ENCODE assay signal across 10 cellular contexts in the genomic region with DNA sequence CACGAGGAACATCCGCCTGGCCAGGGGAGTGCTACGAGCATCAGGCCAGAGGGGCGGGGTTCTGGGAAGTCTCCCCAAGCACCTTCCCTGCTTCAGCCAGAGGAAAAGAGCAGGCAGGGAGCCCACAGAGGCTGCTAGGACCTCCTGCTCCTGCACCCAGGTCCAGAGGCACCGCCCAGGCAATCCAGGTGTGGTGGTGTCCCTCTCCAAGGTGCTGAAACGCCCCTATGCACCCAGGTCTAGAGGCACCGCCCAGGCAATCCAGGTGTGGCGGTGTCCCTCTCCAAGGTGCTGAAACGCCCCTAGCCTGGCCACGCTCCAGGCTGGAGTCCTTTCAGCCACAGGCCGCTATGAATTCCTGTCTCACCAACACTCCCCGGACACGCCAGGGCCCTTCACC. TPM values are rescaled to one million over a fixed set of nuclear protein-coding genes. Genes with fewer than 3 reads are reported as not detected.
DNase-seq lines count a peak whose midpoint lies in the region; ATAC-seq, FAIRE-seq and TF ChIP-seq lines count a peak whose summit lies in the region.
"Had no signal": no experiment of that assay in that cellular context is flagged by ENCODE, and none has a peak within 500 bp of the region (broad histone marks: within the 10 kb centered on the region; RNA-seq: fewer than 3 reads in every experiment).

No MANE protein-coding gene starts in this region.

- TF ChIP-seq CTCF in SK-N-SH (IDR thresholded peaks at IDR 0.05) (no peak), bronchial epithelial cell (IDR thresholded peaks at IDR 0.05; ENCODE audit: insufficient read depth, low read length, severe bottlenecking) (no peak), progenitor cell of endocrine pancreas (IDR thresholded peaks at IDR 0.05; ENCODE audit: unreplicated experiment) (no peak)

- H3K36me3 ChIP-seq in SK-N-SH (replicated peaks in 1 of 2; ENCODE audit: control insufficient read depth in 1 of 2, insufficient read depth in 2 of 2, low read length in 1 of 2) (no peaks in the 10 kb centered on the region), bronchial epithelial cell (ENCODE audit: control insufficient read depth, insufficient read depth, low read length) (no peaks in the 10 kb centered on the region)

- H3K27ac ChIP-seq in SK-N-SH (ENCODE audit: low read depth in 2 of 2, low read length in 1 of 2): no peak overlapping the region

- no peaks in the 10 kb centered on the region for H3K9me3 ChIP-seq in SK-N-SH

- no peak overlapping the region for H2AFZ ChIP-seq in SK-N-SH (ENCODE audit: low read depth)

- no peaks in the 10 kb centered on the region for H3K79me2 ChIP-seq in SK-N-SH (ENCODE audit: insufficient read depth)

- TF ChIP-seq RAD21 in SK-N-SH (IDR thresholded peaks at IDR 0.05; ENCODE audit: low read length): no peak

- H3K4me1 Mint-ChIP-seq in progenitor cell of endocrine pancreas (ENCODE audit: low read depth): no peaks in the 10 kb centered on the region

- H3K27me3 ChIP-seq in SK-N-SH (ENCODE audit: insufficient read depth) (no peaks in the 10 kb centered on the region), bronchial epithelial cell (ENCODE audit: control insufficient read depth, insufficient read depth, low read length) (peaks cover 4% of the 10 kb centered on the region)

- peaks cover 4 to 19% of the 10 kb centered on the region in 2 experiments; a peak in 2 of 4 replicates for H3K4me1 ChIP-seq in SK-N-SH (ENCODE audit: control insufficient read depth in 1 of 2, insufficient read depth in 2 of 2, low read depth in 1 of 2, low read length in 1 of 2)

- H3K4me2 ChIP-seq in SK-N-SH: no peak overlapping the region

- H3K4me3 ChIP-seq in SK-N-SH (ENCODE audit: low read depth in 2 of 2, low read length in 1 of 2) (no peak overlapping the region), bronchial epithelial cell (ENCODE audit: low read depth, low read length) (no peak overlapping the region)

- DNase-seq in GM19240 (ENCODE audit: insufficient read length, low spot score) (peak; percentile 33), SK-N-SH (no peak), bronchial epithelial cell (ENCODE audit: low read depth) (peak; percentile 71), progenitor cell of endocrine pancreas (ENCODE audit: low spot score, unreplicated experiment) (peak; percentile 98), OCI-M2 (lab: John Stamatoyannopoulos, UW; ENCODE audit: unreplicated experiment) (no peak)

- H3K36me3 Mint-ChIP-seq in progenitor cell of endocrine pancreas (ENCODE audit: insufficient read depth): no peaks in the 10 kb centered on the region

- H3K4me3 Mint-ChIP-seq in progenitor cell of endocrine pancreas (ENCODE audit: low read depth): no peak overlapping the region
- H3K4me3 Mint-ChIP-seq: stimulated activated naive CD8-positive, alpha-beta T cell treated with anti-CD3 and anti-CD28 coated beads, Interleukin-15, amount 100 ng/mL, for 72 hours; T-helper 1 cell treated with Interleukin-12 subunit alpha and Interleukin-12 subunit beta and Interleukin-4 antibody, amounts not matched to agents 30 μg/mL and 1 μg/mL, for 36 hours had no signal

- H4K20me1 ChIP-seq in SK-N-SH (ENCODE audit: insufficient read depth): no peaks in the 10 kb centered on the region

- no peak for FAIRE-seq in bronchial epithelial cell (lab: Jason Lieb, UNC)

- H3K27ac Mint-ChIP-seq in progenitor cell of endocrine pancreas: no peak overlapping the region
- H3K27ac Mint-ChIP-seq: T-helper 1 cell treated with Interleukin-12 subunit alpha and Interleukin-12 subunit beta and Interleukin-4 antibody, amounts not matched to agents 30 μg/mL and 1 μg/mL, for 36 hours had no signal

- peaks cover 35% of the 10 kb centered on the region for H3K27me3 Mint-ChIP-seq in progenitor cell of endocrine pancreas

- POLR2A ChIA-PET in SK-N-SH (lab: Yijun Ruan, JAX): no interaction called here

- ATAC-seq in GM19452 (IDR thresholded peaks at IDR 0.05; ENCODE audit: unreplicated experiment): no peak
- no peak for ATAC-seq in HG03432 (IDR thresholded peaks at IDR 0.05; ENCODE audit: unreplicated experiment)
- ATAC-seq in GM21723 (IDR thresholded peaks at IDR 0.05; ENCODE audit: unreplicated experiment): no peak
- ATAC-seq: stimulated activated naive CD8-positive, alpha-beta T cell treated with anti-CD3 and anti-CD28 coated beads, Interleukin-15, amount 100 ng/mL, for 72 hours had no signal

- CTCF ChIA-PET in SK-N-SH (lab: Yijun Ruan, JAX): no interaction called here

- no peaks in the 10 kb centered on the region for H3K9me2 ChIP-seq in SK-N-SH

- TF ChIP-seq EP300 in SK-N-SH (IDR thresholded peaks at IDR 0.05; ENCODE audit: borderline replicate concordance in 1 of 2, low read depth in 1 of 2, low read length in 1 of 2): no peak

- no peak overlapping the region for H3K9ac ChIP-seq in SK-N-SH

- no peaks in the 10 kb centered on the region for H3K9me3 Mint-ChIP-seq in progenitor cell of endocrine pancreas (ENCODE audit: low read depth)
- H3K9me3 Mint-ChIP-seq: stimulated activated naive CD8-positive, alpha-beta T cell treated with anti-CD3 and anti-CD28 coated beads, Interleukin-15, amount 100 ng/mL, for 72 hours; T-helper 1 cell treated with Interleukin-12 subunit alpha and Interleukin-12 subunit beta and Interleukin-4 antibody, amounts not matched to agents 30 μg/mL and 1 μg/mL, for 36 hours had no signal

- 50% methylated on average over 9 of the region's 13 CpGs for WGBS in SK-N-SH (ENCODE audit: low lambda C conversion rate)

- H3F3A ChIP-seq in SK-N-SH (replicated peaks; ENCODE audit: insufficient read depth): peaks cover 4% of the 10 kb centered on the region

TF ChIP-seq in SK-N-SH, 30 proteins besides CTCF, POLR2A, EP300 and RAD21:
- TF ChIP-seq SIN3A (IDR thresholded peaks at IDR 0.05; ENCODE audit: borderline replicate concordance, low read depth, low read length): no peak
- TF ChIP-seq, protein P1, sequence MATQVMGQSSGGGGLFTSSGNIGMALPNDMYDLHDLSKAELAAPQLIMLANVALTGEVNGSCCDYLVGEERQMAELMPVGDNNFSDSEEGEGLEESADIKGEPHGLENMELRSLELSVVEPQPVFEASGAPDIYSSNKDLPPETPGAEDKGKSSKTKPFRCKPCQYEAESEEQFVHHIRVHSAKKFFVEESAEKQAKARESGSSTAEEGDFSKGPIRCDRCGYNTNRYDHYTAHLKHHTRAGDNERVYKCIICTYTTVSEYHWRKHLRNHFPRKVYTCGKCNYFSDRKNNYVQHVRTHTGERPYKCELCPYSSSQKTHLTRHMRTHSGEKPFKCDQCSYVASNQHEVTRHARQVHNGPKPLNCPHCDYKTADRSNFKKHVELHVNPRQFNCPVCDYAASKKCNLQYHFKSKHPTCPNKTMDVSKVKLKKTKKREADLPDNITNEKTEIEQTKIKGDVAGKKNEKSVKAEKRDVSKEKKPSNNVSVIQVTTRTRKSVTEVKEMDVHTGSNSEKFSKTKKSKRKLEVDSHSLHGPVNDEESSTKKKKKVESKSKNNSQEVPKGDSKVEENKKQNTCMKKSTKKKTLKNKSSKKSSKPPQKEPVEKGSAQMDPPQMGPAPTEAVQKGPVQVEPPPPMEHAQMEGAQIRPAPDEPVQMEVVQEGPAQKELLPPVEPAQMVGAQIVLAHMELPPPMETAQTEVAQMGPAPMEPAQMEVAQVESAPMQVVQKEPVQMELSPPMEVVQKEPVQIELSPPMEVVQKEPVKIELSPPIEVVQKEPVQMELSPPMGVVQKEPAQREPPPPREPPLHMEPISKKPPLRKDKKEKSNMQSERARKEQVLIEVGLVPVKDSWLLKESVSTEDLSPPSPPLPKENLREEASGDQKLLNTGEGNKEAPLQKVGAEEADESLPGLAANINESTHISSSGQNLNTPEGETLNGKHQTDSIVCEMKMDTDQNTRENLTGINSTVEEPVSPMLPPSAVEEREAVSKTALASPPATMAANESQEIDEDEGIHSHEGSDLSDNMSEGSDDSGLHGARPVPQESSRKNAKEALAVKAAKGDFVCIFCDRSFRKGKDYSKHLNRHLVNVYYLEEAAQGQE (IDR thresholded peaks at IDR 0.05; ENCODE audit: low read depth, low read length): peak; percentile 96
- no peak for TF ChIP-seq JUND (IDR thresholded peaks at IDR 0.05)

RNA-seq across cellular contexts. Expression of a gene that starts 10.7 kb away (rescaled TPM):
- polyA plus RNA-seq in SK-N-SH (2012; rRNA removed): 67.7 and 69.3 TPM in 2 replicates
- polyA plus RNA-seq in SK-N-SH (2012; cell fraction: cytosol; rRNA removed): 54.5 and 61.1 TPM in 2 replicates
- polyA plus RNA-seq in SK-N-SH (2012; cell fraction: nucleus; rRNA removed): 115 and 123 TPM in 2 replicates
- 36.1 and 38.5 TPM in 2 replicates for total RNA-seq in bronchial epithelial cell
- total RNA-seq in progenitor cell of endocrine pancreas: 31.4 and 34.2 TPM in 2 replicates

Comparison
In these comparisons a context has a peak if more than half of its experiments do, and no peak if none do; other contexts are left out.
1. DNase-seq: peak in GM19240 (single experiment), bronchial epithelial cell (single experiment) and progenitor cell of endocrine pancreas (single experiment); none in SK-N-SH (single experiment) and OCI-M2 (single experiment).